Comparison of ENCODE assay signal across 15 cellular contexts in genomic region chr7:54615-55014, GRCh38.
DNase-seq lines count a peak whose midpoint lies in the region; ATAC-seq and TF ChIP-seq lines count a peak whose summit lies in the region.
"Had no signal": no experiment of that assay in that cellular context is flagged by ENCODE, and none has a peak within 500 bp of the region (broad histone marks: within the 10 kb centered on the region; RNA-seq: fewer than 3 reads in every experiment).

No MANE protein-coding gene starts in this region.

- WGBS in heart right ventricle, 2 donors, result 80 to 83% methylated on average over 6 of the region's 6 CpGs
- 89 to 91% methylated on average over 6 of the region's 6 CpGs for WGBS in endodermal cell (ENCODE audit: insufficient coverage in 1 of 2, insufficient read length in 1 of 2), 2 experiments

- in situ Hi-C loops in ACHN (cut with HindIII; ENCODE audit: low pct_ligation_motif_present, low pct_unique_long_range_greater_than_20kb, low sequenced_read_pairs), result no loop called here

- DNase-seq in cardiac septum (ENCODE audit: low spot score) (peak; percentile 54), heart right ventricle (no peak), endodermal cell (peak; percentile 27), osteoblast (ENCODE audit: insufficient read length, low spot score, missing footprints) (peak; percentile 47), type B pancreatic cell (ENCODE audit: extremely low spot score, unreplicated experiment) (peak; percentile 45), ACHN (no peak), H4 (ENCODE audit: low spot score) (no peak), NCI-H446 (lab: John Stamatoyannopoulos, UW) (no peak)
- DNase-seq: 8988T; CD4-positive, CD25-positive, alpha-beta regulatory T cell; DMS53; GF-D8 had no signal

- intact Hi-C loops in cardiac septum (cut with DNase I) (no loop called here), heart right ventricle (cut with DNase I) (no loop called here)

- H3K4me1 Mint-ChIP-seq in endodermal cell (peaks cover 25% of the 10 kb centered on the region), type B pancreatic cell (ENCODE audit: unreplicated experiment) (no peaks in the 10 kb centered on the region)
- H3K4me1 Mint-ChIP-seq: CD4-positive, CD25-positive, alpha-beta regulatory T cell had no signal

- H3K4me3 Mint-ChIP-seq in endodermal cell, result no peak overlapping the region
- H3K4me3 Mint-ChIP-seq in type B pancreatic cell, result no peak overlapping the region
- H3K4me3 Mint-ChIP-seq: CD4-positive, CD25-positive, alpha-beta regulatory T cell; GM23338 had no signal

- H3K4me3 ChIP-seq in heart right ventricle (no peak overlapping the region), endodermal cell (ENCODE audit: low read length) (no peak overlapping the region), osteoblast (ENCODE audit: insufficient read depth, low read length) (no peak overlapping the region)
- H3K4me3 ChIP-seq: BLaER1 treated with 17β-estradiol and CSF1 and Interleukin-3, amounts not matched to agents 10 nM and 100 nM; GM23338; HAP-1 had no signal

- H3K27ac ChIP-seq in heart right ventricle (no peak overlapping the region), endodermal cell (ENCODE audit: low read depth, low read length) (no peak overlapping the region), osteoblast (ENCODE audit: low read depth, low read length) (no peak overlapping the region)
- H3K27ac ChIP-seq: BLaER1 treated with 17β-estradiol and CSF1 and Interleukin-3, amounts not matched to agents 10 nM and 100 nM had no signal

- no peaks in the 10 kb centered on the region for H3K36me3 ChIP-seq in heart right ventricle
- H3K36me3 ChIP-seq in endodermal cell (ENCODE audit: control insufficient read depth, insufficient read depth, low read length), result no peaks in the 10 kb centered on the region
- H3K36me3 ChIP-seq in osteoblast (ENCODE audit: insufficient read depth, low read length), result no peaks in the 10 kb centered on the region
- H3K36me3 ChIP-seq: BLaER1 treated with 17β-estradiol and CSF1 and Interleukin-3, amounts not matched to agents 10 nM and 100 nM; HAP-1 had no signal

- no peak for ATAC-seq in heart right ventricle
- ATAC-seq: GM23338 had no signal

- H3K9ac ChIP-seq in endodermal cell (ENCODE audit: extremely low read depth, low read length, poor library complexity, severe bottlenecking), result no peak overlapping the region
- H3K9ac ChIP-seq: BLaER1 treated with 17β-estradiol and CSF1 and Interleukin-3, amounts not matched to agents 10 nM and 100 nM had no signal

- H3K36me3 Mint-ChIP-seq in endodermal cell (ENCODE audit: low read depth), result no peaks in the 10 kb centered on the region
- no peaks in the 10 kb centered on the region for H3K36me3 Mint-ChIP-seq in type B pancreatic cell
- H3K36me3 Mint-ChIP-seq: CD4-positive, CD25-positive, alpha-beta regulatory T cell had no signal

- H3K4me2 ChIP-seq in osteoblast (ENCODE audit: insufficient read depth, low read length), result no peak overlapping the region
- H3K4me2 ChIP-seq: BLaER1 treated with 17β-estradiol and CSF1 and Interleukin-3, amounts not matched to agents 10 nM and 100 nM; GM23338 had no signal

- no peaks in the 10 kb centered on the region for H4K20me1 ChIP-seq in osteoblast (ENCODE audit: insufficient read depth, low read length)
- H4K20me1 ChIP-seq: BLaER1 treated with 17β-estradiol and CSF1 and Interleukin-3, amounts not matched to agents 10 nM and 100 nM had no signal

- H3K9me3 ChIP-seq in heart right ventricle (no peaks in the 10 kb centered on the region), endodermal cell (ENCODE audit: control insufficient read depth, low read length) (no peaks in the 10 kb centered on the region), osteoblast (ENCODE audit: low read depth, low read length) (no peaks in the 10 kb centered on the region)
- H3K9me3 ChIP-seq: HAP-1 had no signal

- H3K9me3 Mint-ChIP-seq in endodermal cell, result peaks cover 6% of the 10 kb centered on the region
- no peaks in the 10 kb centered on the region for H3K9me3 Mint-ChIP-seq in type B pancreatic cell
- H3K9me3 Mint-ChIP-seq: CD4-positive, CD25-positive, alpha-beta regulatory T cell; GM23338 had no signal

- TF ChIP-seq CTCF in heart right ventricle (IDR thresholded peaks at IDR 0.05) (no peak), endodermal cell (conservative IDR thresholded peaks at IDR 0.05) (no peak), osteoblast (IDR thresholded peaks at IDR 0.05; ENCODE audit: extremely low read depth, low read depth, low read length) (no peak), type B pancreatic cell (conservative IDR thresholded peaks at IDR 0.05) (no peak)

- peaks cover 0 to 13% (median 5%) of the 10 kb centered on the region in 9 donors for H3K4me1 ChIP-seq in heart right ventricle
- H3K4me1 ChIP-seq in endodermal cell (ENCODE audit: control insufficient read depth, insufficient read depth, low read length), result no peaks in the 10 kb centered on the region
- no peaks in the 10 kb centered on the region for H3K4me1 ChIP-seq in osteoblast (ENCODE audit: insufficient read depth, low read length)
- H3K4me1 ChIP-seq: HAP-1 had no signal

- H3K27me3 Mint-ChIP-seq in endodermal cell (ENCODE audit: insufficient read depth) (peaks cover 12% of the 10 kb centered on the region), type B pancreatic cell (peaks cover 21% of the 10 kb centered on the region)
- H3K27me3 Mint-ChIP-seq: CD4-positive, CD25-positive, alpha-beta regulatory T cell had no signal

- no peaks in the 10 kb centered on the region for H3K79me2 ChIP-seq in osteoblast (ENCODE audit: insufficient read depth, low read length)

- H3K27ac Mint-ChIP-seq in endodermal cell, result no peak overlapping the region
- H3K27ac Mint-ChIP-seq in type B pancreatic cell, result no peak overlapping the region
- H3K27ac Mint-ChIP-seq: CD4-positive, CD25-positive, alpha-beta regulatory T cell; GM23338 had no signal

- no peak overlapping the region for H2AFZ ChIP-seq in osteoblast (ENCODE audit: low read length)
- H2AFZ ChIP-seq: GM23338 had no signal

- H3K27me3 ChIP-seq in heart right ventricle (peaks cover 0 to 6% (median 0%) of the 10 kb centered on the region in 7 donors), endodermal cell (ENCODE audit: control insufficient read depth, insufficient read depth, low read length, poor library complexity, severe bottlenecking) (no peaks in the 10 kb centered on the region), osteoblast (ENCODE audit: insufficient read depth, low read length) (peaks cover 42% of the 10 kb centered on the region)
- H3K27me3 ChIP-seq: BLaER1 treated with 17β-estradiol and CSF1 and Interleukin-3, amounts not matched to agents 10 nM and 100 nM had no signal

Comparison
In these comparisons a context has a peak if more than half of its experiments do, and no peak if none do; other contexts are left out.
1. DNase-seq: peak in cardiac septum (single experiment), endodermal cell (single experiment), osteoblast (single experiment) and type B pancreatic cell (single experiment); none in heart right ventricle (0 of 2), ACHN (single experiment), H4 (single experiment) and NCI-H446 (0 of 2).